17 cellular contexts compared by ENCODE assay signal in the genomic region with DNA sequence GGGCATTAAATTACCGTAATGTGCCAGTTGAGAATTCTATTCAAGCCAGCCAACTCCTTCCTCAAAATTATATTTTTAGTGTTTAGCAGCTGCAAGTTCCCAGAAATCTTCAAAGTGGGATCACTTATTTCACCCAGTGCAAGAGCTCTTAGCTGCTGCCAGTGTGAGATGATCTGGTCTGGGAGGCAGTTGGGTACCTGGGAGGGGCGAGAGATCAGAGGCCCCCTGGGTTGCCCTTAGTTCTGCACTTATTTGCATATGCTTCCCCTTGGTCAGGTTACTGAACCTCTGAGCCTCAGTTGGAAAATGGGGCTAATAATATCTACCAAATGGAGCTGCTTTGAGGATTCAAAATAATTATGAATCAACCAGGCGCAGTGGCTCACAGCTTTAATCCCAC.
DNase-seq lines count a peak whose midpoint lies in the region; ATAC-seq and TF ChIP-seq lines count a peak whose summit lies in the region.
"Had no signal": no experiment of that assay in that cellular context is flagged by ENCODE, and none has a peak within 500 bp of the region (broad histone marks: within the 10 kb centered on the region; RNA-seq: fewer than 3 reads in every experiment).

No MANE protein-coding gene starts in this region.

- H3K27me3 ChIP-seq in GM23338 (ENCODE audit: insufficient read depth) (no peaks in the 10 kb centered on the region), mesendoderm (ENCODE audit: insufficient read depth, low read length, poor library complexity) (no peaks in the 10 kb centered on the region), neuronal stem cell (ENCODE audit: control insufficient read depth in 3 of 3, insufficient read depth in 3 of 3, low read depth in 1 of 3, low read length in 3 of 3) (no peaks in the 10 kb centered on the region)
- H3K27me3 ChIP-seq: BLaER1 had no signal

- peak overlapping the region; percentile 3 for H2BK120ac ChIP-seq in mesendoderm (ENCODE audit: low read depth, low read length)
- H2BK120ac ChIP-seq in neuronal stem cell (ENCODE audit: low read depth, low read length): no peak overlapping the region

- H3K79me2 ChIP-seq in GM23338 (replicated peaks; ENCODE audit: insufficient read depth) (0 out of 2 replicates have a peak, but pooled peaks cover 5% of the 10 kb centered on the region), mesendoderm (ENCODE audit: control insufficient read depth, insufficient read depth, low read length) (no peaks in the 10 kb centered on the region)

- peaks cover 27% of the 10 kb centered on the region for H3K4me1 ChIP-seq in GM23338 (ENCODE audit: insufficient read depth)
- H3K4me1 ChIP-seq in mesendoderm (ENCODE audit: control insufficient read depth, low read depth, low read length): peaks cover 8% of the 10 kb centered on the region
- H3K4me1 ChIP-seq in neuronal stem cell (ENCODE audit: control insufficient read depth in 2 of 2, insufficient read depth in 1 of 2, low read depth in 1 of 2, low read length in 2 of 2): peaks cover 6 to 11% of the 10 kb centered on the region in 2 donors

- H3K27me3 Mint-ChIP-seq in GM23338 (ENCODE audit: insufficient read depth, low read depth, poor library complexity) (peaks cover 4% of the 10 kb centered on the region), WTC11 (ENCODE audit: low read depth) (no peaks in the 10 kb centered on the region)

- CTCF ChIA-PET in WTC11 (lab: Charles Lee): interaction anchor here (1.2 to 2.1 kb wide), 2 partner anchors 174 to 193 kb away, joined by 3 to 7 read pairs; no protein-coding TSS in a partner anchor

- H3F3A ChIP-seq in GM23338 (replicated peaks; ENCODE audit: low read depth): no peaks in the 10 kb centered on the region; the same call in 1 of the 2 replicates

- H4K20me1 ChIP-seq in GM23338 (replicated peaks; ENCODE audit: insufficient read depth): no peaks in the 10 kb centered on the region
- H4K20me1 ChIP-seq: BLaER1 had no signal

- H3K4ac ChIP-seq in mesendoderm (ENCODE audit: low read depth, low read length) (peak overlapping the region; percentile 60), neuronal stem cell (ENCODE audit: low read length) (no peak overlapping the region)

- no peaks in the 10 kb centered on the region for H3K36me3 ChIP-seq in GM23338 (ENCODE audit: insufficient read depth)
- H3K36me3 ChIP-seq in mesendoderm (ENCODE audit: control insufficient read depth, insufficient read depth, low read length): no peaks in the 10 kb centered on the region
- H3K36me3 ChIP-seq in neuronal stem cell (replicated peaks in 1 of 2; ENCODE audit: control insufficient read depth in 2 of 2, insufficient read depth in 2 of 2, low read length in 2 of 2): no peaks in the 10 kb centered on the region
- H3K36me3 ChIP-seq: BLaER1 had no signal

- H2AFZ ChIP-seq in GM23338 (no peak overlapping the region), neuronal stem cell (ENCODE audit: low read length) (peak overlapping the region; percentile 57)

- WGBS in mesendoderm (ENCODE audit: extremely low coverage, insufficient coverage, low lambda C conversion rate): no CpG with 5 or more reads among the region's 3 CpGs
- no CpG with 5 or more reads among the region's 3 CpGs for WGBS in neuronal stem cell (ENCODE audit: extremely low coverage in 2 of 2, insufficient read length in 2 of 2, insufficient replicate concordance in 1 of 2), 2 donors

- H2BK5ac ChIP-seq in mesendoderm (ENCODE audit: low read length) (peak overlapping the region; percentile 35), neuronal stem cell (ENCODE audit: low read length) (no peak overlapping the region)

- H4K8ac ChIP-seq in mesendoderm (ENCODE audit: low read depth, low read length) (no peak overlapping the region), neuronal stem cell (ENCODE audit: low read depth, low read length) (no peak overlapping the region)

- no peak for TF ChIP-seq CTCF in GM23338 (conservative IDR thresholded peaks at IDR 0.05; ENCODE audit: low read depth in 2 of 2)
- TF ChIP-seq CTCF in WTC11 (IDR thresholded peaks at IDR 0.05): no peak

- H3K4me3 ChIP-seq in GM23338 (no peak overlapping the region), mesendoderm (ENCODE audit: low read length) (no peak overlapping the region), neuronal stem cell (ENCODE audit: low read length in 2 of 2) (no peak overlapping the region)
- H3K4me3 ChIP-seq: BLaER1, GM12878 had no signal

- peaks cover 19% of the 10 kb centered on the region for H3K36me3 Mint-ChIP-seq in GM23338 (ENCODE audit: low read depth)
- peaks cover 16% of the 10 kb centered on the region for H3K36me3 Mint-ChIP-seq in WTC11
- H3K36me3 Mint-ChIP-seq: CD8-positive, alpha-beta memory T cell had no signal

- no peak overlapping the region for H4K5ac ChIP-seq in mesendoderm (ENCODE audit: low read length)

- no peak overlapping the region for H2AK5ac ChIP-seq in mesendoderm (ENCODE audit: low read length)
- H2AK5ac ChIP-seq in neuronal stem cell (ENCODE audit: low read depth, low read length): no peak overlapping the region

- H3K4me3 Mint-ChIP-seq in GM23338: no peak overlapping the region
- H3K4me3 Mint-ChIP-seq in WTC11: no peak overlapping the region
- H3K4me3 Mint-ChIP-seq: CD8-positive, alpha-beta memory T cell had no signal

- no peak overlapping the region for H4K91ac ChIP-seq in neuronal stem cell (ENCODE audit: low read depth, low read length, poor library complexity)

- H3K4me1 Mint-ChIP-seq in GM23338: peaks cover 22% of the 10 kb centered on the region
- H3K4me1 Mint-ChIP-seq in WTC11: peaks cover 36% of the 10 kb centered on the region
- H3K4me1 Mint-ChIP-seq: CD8-positive, alpha-beta memory T cell had no signal

- ATAC-seq in GM23338 (peak; percentile 89), WTC11 (peak; percentile 77), HG02763 (IDR thresholded peaks at IDR 0.05; ENCODE audit: unreplicated experiment) (no peak)
- ATAC-seq: GM12878, HCT116 had no signal

- H3K4me2 ChIP-seq in GM23338 (peak overlapping the region; percentile 27), mesendoderm (ENCODE audit: low read length) (no peak overlapping the region), neuronal stem cell (ENCODE audit: insufficient read depth, low read length, poor library complexity, severe bottlenecking) (no peak overlapping the region)
- H3K4me2 ChIP-seq: BLaER1 had no signal

- peaks cover 2% of the 10 kb centered on the region for H3K79me1 ChIP-seq in mesendoderm (ENCODE audit: low read length)
- no peaks in the 10 kb centered on the region for H3K79me1 ChIP-seq in neuronal stem cell (ENCODE audit: low read depth, low read length)

- no peak overlapping the region for H2BK12ac ChIP-seq in neuronal stem cell (ENCODE audit: low read length)

- no peaks in the 10 kb centered on the region for H3K9me3 ChIP-seq in neuronal stem cell (replicated peaks in 1 of 2; ENCODE audit: control insufficient read depth in 2 of 2, insufficient read depth in 1 of 2, low read depth in 1 of 2, low read length in 2 of 2)
- H3K9me3 ChIP-seq: BLaER1 had no signal

- H3K9me3 Mint-ChIP-seq in GM23338 (peaks cover 13% of the 10 kb centered on the region; the same call in 2 of the 3 replicates), WTC11 (peaks cover 16% of the 10 kb centered on the region)

- POLR2A ChIA-PET in WTC11 (lab: Charles Lee): interaction anchor here (0.5 kb wide), 1 partner anchor 424 kb away, joined by 4 read pairs; no protein-coding TSS in a partner anchor

- peak overlapping the region; percentile 40 for H3K56ac ChIP-seq in mesendoderm (ENCODE audit: low read length)

- peak overlapping the region; percentile 34; the same call in 1 of the 2 replicates for H3K27ac ChIP-seq in GM23338 (ENCODE audit: low read depth)
- H3K27ac ChIP-seq in mesendoderm (ENCODE audit: low read depth, low read length): peak overlapping the region; percentile 57
- no peak overlapping the region for H3K27ac ChIP-seq in neuronal stem cell (replicated peaks; ENCODE audit: low read length)
- H3K27ac ChIP-seq: BLaER1 had no signal

- no peak overlapping the region for H3K9ac ChIP-seq in mesendoderm (ENCODE audit: low read length)
- H3K9ac ChIP-seq in neuronal stem cell (ENCODE audit: low read depth, low read length, poor library complexity): no peak overlapping the region
- H3K9ac ChIP-seq: BLaER1 had no signal

- no peak overlapping the region for H3K14ac ChIP-seq in neuronal stem cell (ENCODE audit: low read length)

- H3K27ac Mint-ChIP-seq in GM23338 (no peak overlapping the region; the same call in none of the 2 replicates), WTC11 (peak overlapping the region; percentile 83)
- H3K27ac Mint-ChIP-seq: CD8-positive, alpha-beta memory T cell had no signal

- no peak overlapping the region for H2BK15ac ChIP-seq in mesendoderm (replicated peaks; ENCODE audit: low read depth)
- H2BK15ac ChIP-seq in neuronal stem cell (ENCODE audit: low read length): no peak overlapping the region

- no peaks in the 10 kb centered on the region; the same call in 1 of the 2 replicates for H3K9me2 ChIP-seq in GM23338 (ENCODE audit: insufficient read depth)

- H3K18ac ChIP-seq in mesendoderm (ENCODE audit: low read length) (peak overlapping the region; percentile 33), neuronal stem cell (ENCODE audit: low read length) (no peak overlapping the region)

- H3K23ac ChIP-seq in mesendoderm (ENCODE audit: low read length) (no peak overlapping the region), neuronal stem cell (ENCODE audit: low read depth, low read length, poor library complexity) (no peak overlapping the region)

- DNase-seq in GM23338 (ENCODE audit: low spot score) (no peak), WTC11 (ENCODE audit: low spot score) (no peak), mesendoderm (peak; percentile 31), neuronal stem cell (ENCODE audit: low spot score) (no peak), COLO829 (ENCODE audit: low spot score) (no peak)
- DNase-seq in stimulated activated CD4-positive, alpha-beta T cell treated with anti-CD3 and anti-CD28 coated beads, Interleukin-12 subunit alpha, Interleukin-12 subunit beta, amount 100 ng/mL, for 4 hours: no peak
- no peak for DNase-seq in stimulated activated CD4-positive, alpha-beta T cell treated with anti-CD3 and anti-CD28 coated beads, Interleukin-4, amount 100 ng/mL, for 24 hours
- DNase-seq: 8988T; AML-193; CD8-positive, alpha-beta memory T cell; DMS 273 treated with DMSO at 0.1 percent for 48 hours; IMR-90; KBM-7 had no signal

TF ChIP-seq in GM23338, 12 proteins besides CTCF, POLR2A, EP300 and RAD21 (continues in another document):
- no peak for TF ChIP-seq JUNB (IDR thresholded peaks at IDR 0.05; ENCODE audit: unreplicated experiment)
- TF ChIP-seq ZNF114 (CRISPR knock-in tag; IDR thresholded peaks at IDR 0.05): no peak
- TF ChIP-seq EZH2 (IDR thresholded peaks at IDR 0.05; ENCODE audit: low read depth, unreplicated experiment): no peak
- TF ChIP-seq ZNF331 (CRISPR knock-in tag; IDR thresholded peaks at IDR 0.05; ENCODE audit: low read depth): no peak

TF ChIP-seq in WTC11, 78 proteins besides CTCF, POLR2A, EP300 and RAD21 (continues in another document):
- no peak for TF ChIP-seq ZNF121 (CRISPR knock-in tag; IDR thresholded peaks at IDR 0.05)
- TF ChIP-seq ZNF317 (CRISPR knock-in tag; IDR thresholded peaks at IDR 0.05; ENCODE audit: borderline replicate concordance, low read depth): no peak
- no peak for TF ChIP-seq NR1H2 (CRISPR knock-in tag; IDR thresholded peaks at IDR 0.05)
- TF ChIP-seq FOXK1 (CRISPR knock-in tag; IDR thresholded peaks at IDR 0.05): no peak
